24 cellular contexts compared by ENCODE assay signal in the genomic region with DNA sequence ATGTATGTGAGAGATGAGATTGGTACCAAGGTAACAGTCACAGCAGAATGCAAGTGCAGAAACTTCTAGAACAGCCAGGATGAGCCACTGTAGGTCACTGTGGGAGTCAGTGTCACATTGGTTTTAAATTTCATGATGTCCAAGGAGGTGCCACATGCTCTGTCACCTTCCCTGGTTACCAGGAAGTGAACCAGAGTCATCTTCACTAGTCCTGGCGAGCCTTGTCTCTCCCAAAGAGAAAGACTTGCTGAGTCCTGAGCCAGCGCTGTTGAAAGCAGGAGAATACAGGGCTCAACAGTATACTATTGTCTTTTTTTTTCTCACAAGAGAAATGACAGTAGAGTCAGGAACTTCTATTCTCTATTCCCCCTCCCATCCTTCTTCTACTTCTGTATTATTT.
DNase-seq lines count a peak whose midpoint lies in the region; ATAC-seq and TF ChIP-seq lines count a peak whose summit lies in the region.
"Had no signal": no experiment of that assay in that cellular context is flagged by ENCODE, and none has a peak within 500 bp of the region (broad histone marks: within the 10 kb centered on the region; RNA-seq: fewer than 3 reads in every experiment).

No MANE protein-coding gene starts in this region.

- POLR2A ChIA-PET in naive thymus-derived CD4-positive, alpha-beta T cell (lab: Charles Lee) = no interaction called here

- H3K36me3 Mint-ChIP-seq in stimulated activated naive CD8-positive, alpha-beta T cell treated with anti-CD3 and anti-CD28 coated beads, Interleukin-15, Interleukin-2, amounts not matched to agents 100 ng/mL and 50 ng/mL, for 24 hours (ENCODE audit: low read depth) = no peaks in the 10 kb centered on the region
- no peaks in the 10 kb centered on the region for H3K36me3 Mint-ChIP-seq in activated T-helper 2 cell treated with anti-CD3 and anti-CD28 coated beads, Interferon-gamma antibody, Interleukin-2, Interleukin-4, amounts not matched to agents 10 μg/mL and 5 μg/mL and 100 μg/mL, durations not matched to agents 14 hours and 24 hours and 36 hours (ENCODE audit: low read depth)
- no peaks in the 10 kb centered on the region for H3K36me3 Mint-ChIP-seq in naive thymus-derived CD4-positive, alpha-beta T cell
- H3K36me3 Mint-ChIP-seq: CD4-positive, CD25-positive, alpha-beta regulatory T cell had no signal

- no peak for DNase-seq in stimulated activated naive CD8-positive, alpha-beta T cell treated with anti-CD3 and anti-CD28 coated beads, Interleukin-15, amount 100 ng/mL, for 72 hours
- DNase-seq in medulla oblongata (ENCODE audit: extremely low spot score) = peak; percentile 37
- no peak for DNase-seq in sciatic nerve (ENCODE audit: low spot score)
- no peak for DNase-seq in smooth muscle cell (lab: John Stamatoyannopoulos, UW; ENCODE audit: unreplicated experiment)
- DNase-seq in prostate gland (ENCODE audit: low spot score) = no peak
- no peak for DNase-seq in activated T-helper 2 cell treated with anti-CD3 and anti-CD28 coated beads, Interferon-gamma antibody, Interleukin-2, Interleukin-4, amounts not matched to agents 10 μg/mL and 5 μg/mL and 100 μg/mL, durations not matched to agents 14 hours and 24 hours and 36 hours (ENCODE audit: low spot score)
- no peak for DNase-seq in naive thymus-derived CD4-positive, alpha-beta T cell
- DNase-seq: CD4-positive, CD25-positive, alpha-beta regulatory T cell; COR-L47; DMS 273 treated with DMSO at 0.1 percent for 48 hours; DMS79 treated with DMSO at 0.1 percent for 48 hours; H7; IMR-90; NCI-H1694; NCI-H2081; NCI-H2171; NCI-H345; NCI-H524; NCI-H774; NK-92 treated with Interleukin-12 subunit alpha and Interleukin-12 subunit beta, amount 100 ng/mL, for 24 hours had no signal

- CTCF ChIA-PET in naive thymus-derived CD4-positive, alpha-beta T cell (lab: Charles Lee) = no interaction called here

- H3K36me3 ChIP-seq in smooth muscle cell (ENCODE audit: low read depth) (no peaks in the 10 kb centered on the region), prostate gland (no peaks in the 10 kb centered on the region)
- no peaks in the 10 kb centered on the region for H3K36me3 ChIP-seq in naive thymus-derived CD4-positive, alpha-beta T cell (ENCODE audit: control insufficient read depth in 2 of 3, insufficient read depth in 3 of 3, low read length in 3 of 3)

- H3K4me3 Mint-ChIP-seq in stimulated activated naive CD8-positive, alpha-beta T cell treated with anti-CD3 and anti-CD28 coated beads, Interleukin-15, Interleukin-2, amounts not matched to agents 100 ng/mL and 50 ng/mL, for 24 hours = no peak overlapping the region
- no peak overlapping the region for H3K4me3 Mint-ChIP-seq in stimulated activated naive CD8-positive, alpha-beta T cell treated with anti-CD3 and anti-CD28 coated beads, Interleukin-15, amount 100 ng/mL, for 72 hours
- no peak overlapping the region for H3K4me3 Mint-ChIP-seq in activated T-helper 2 cell treated with anti-CD3 and anti-CD28 coated beads, Interferon-gamma antibody, Interleukin-2, Interleukin-4, amounts not matched to agents 10 μg/mL and 5 μg/mL and 100 μg/mL, durations not matched to agents 14 hours and 24 hours and 36 hours (ENCODE audit: low read depth)
- H3K4me3 Mint-ChIP-seq in naive thymus-derived CD4-positive, alpha-beta T cell = no peak overlapping the region
- H3K4me3 Mint-ChIP-seq: CD4-positive, CD25-positive, alpha-beta regulatory T cell had no signal

- H3K27ac Mint-ChIP-seq in stimulated activated naive CD8-positive, alpha-beta T cell treated with anti-CD3 and anti-CD28 coated beads, Interleukin-15, Interleukin-2, amounts not matched to agents 100 ng/mL and 50 ng/mL, for 24 hours = peak overlapping the region; percentile 29
- H3K27ac Mint-ChIP-seq in stimulated activated naive CD8-positive, alpha-beta T cell treated with anti-CD3 and anti-CD28 coated beads, Interleukin-15, amount 100 ng/mL, for 72 hours = no peak overlapping the region
- no peak overlapping the region for H3K27ac Mint-ChIP-seq in activated T-helper 2 cell treated with anti-CD3 and anti-CD28 coated beads, Interferon-gamma antibody, Interleukin-2, Interleukin-4, amounts not matched to agents 10 μg/mL and 5 μg/mL and 100 μg/mL, durations not matched to agents 14 hours and 24 hours and 36 hours
- H3K27ac Mint-ChIP-seq in naive thymus-derived CD4-positive, alpha-beta T cell = no peak overlapping the region
- H3K27ac Mint-ChIP-seq: CD4-positive, CD25-positive, alpha-beta regulatory T cell had no signal

- H3K79me2 ChIP-seq in smooth muscle cell (ENCODE audit: low read depth) = no peaks in the 10 kb centered on the region

- H3K27me3 Mint-ChIP-seq in stimulated activated naive CD8-positive, alpha-beta T cell treated with anti-CD3 and anti-CD28 coated beads, Interleukin-15, Interleukin-2, amounts not matched to agents 100 ng/mL and 50 ng/mL, for 24 hours = peaks cover 6% of the 10 kb centered on the region
- peaks cover 7% of the 10 kb centered on the region for H3K27me3 Mint-ChIP-seq in stimulated activated naive CD8-positive, alpha-beta T cell treated with anti-CD3 and anti-CD28 coated beads, Interleukin-15, amount 100 ng/mL, for 72 hours
- H3K27me3 Mint-ChIP-seq in activated T-helper 2 cell treated with anti-CD3 and anti-CD28 coated beads, Interferon-gamma antibody, Interleukin-2, Interleukin-4, amounts not matched to agents 10 μg/mL and 5 μg/mL and 100 μg/mL, durations not matched to agents 14 hours and 24 hours and 36 hours (ENCODE audit: low read depth) = peaks cover 3% of the 10 kb centered on the region
- H3K27me3 Mint-ChIP-seq in naive thymus-derived CD4-positive, alpha-beta T cell = peaks cover 1 to 20% (median 4%) of the 10 kb centered on the region in 5 donors

- no peak overlapping the region for H3K9ac ChIP-seq in smooth muscle cell (ENCODE audit: low read depth)
- H3K9ac ChIP-seq: KMS-11 had no signal

- no peaks in the 10 kb centered on the region for H3K4me1 ChIP-seq in smooth muscle cell (ENCODE audit: low read depth)
- H3K4me1 ChIP-seq in prostate gland (replicated peaks) = no peaks in the 10 kb centered on the region
- H3K4me1 ChIP-seq in naive thymus-derived CD4-positive, alpha-beta T cell (ENCODE audit: control insufficient read depth in 2 of 2, insufficient read depth in 2 of 2, low read length in 2 of 2) = no peaks in the 10 kb centered on the region

- H3K9me3 ChIP-seq in smooth muscle cell (replicated peaks; ENCODE audit: low read depth) = no peaks in the 10 kb centered on the region
- H3K9me3 ChIP-seq in prostate gland = no peaks in the 10 kb centered on the region
- H3K9me3 ChIP-seq in naive thymus-derived CD4-positive, alpha-beta T cell (ENCODE audit: control insufficient read depth in 2 of 3, low read length in 3 of 3) = no peaks in the 10 kb centered on the region

- H3K9me3 Mint-ChIP-seq in stimulated activated naive CD8-positive, alpha-beta T cell treated with anti-CD3 and anti-CD28 coated beads, Interleukin-15, Interleukin-2, amounts not matched to agents 100 ng/mL and 50 ng/mL, for 24 hours = no peaks in the 10 kb centered on the region
- H3K9me3 Mint-ChIP-seq in stimulated activated naive CD8-positive, alpha-beta T cell treated with anti-CD3 and anti-CD28 coated beads, Interleukin-15, amount 100 ng/mL, for 72 hours = no peaks in the 10 kb centered on the region
- no peaks in the 10 kb centered on the region for H3K9me3 Mint-ChIP-seq in activated T-helper 2 cell treated with anti-CD3 and anti-CD28 coated beads, Interferon-gamma antibody, Interleukin-2, Interleukin-4, amounts not matched to agents 10 μg/mL and 5 μg/mL and 100 μg/mL, durations not matched to agents 14 hours and 24 hours and 36 hours
- peaks cover 0 to 6% (median 0%) of the 10 kb centered on the region in 11 donors for H3K9me3 Mint-ChIP-seq in naive thymus-derived CD4-positive, alpha-beta T cell

- H3K4me1 Mint-ChIP-seq in stimulated activated naive CD8-positive, alpha-beta T cell treated with anti-CD3 and anti-CD28 coated beads, Interleukin-15, Interleukin-2, amounts not matched to agents 100 ng/mL and 50 ng/mL, for 24 hours (ENCODE audit: low read depth) = no peaks in the 10 kb centered on the region
- H3K4me1 Mint-ChIP-seq in stimulated activated naive CD8-positive, alpha-beta T cell treated with anti-CD3 and anti-CD28 coated beads, Interleukin-15, amount 100 ng/mL, for 72 hours = no peaks in the 10 kb centered on the region
- peaks cover 9% of the 10 kb centered on the region for H3K4me1 Mint-ChIP-seq in activated T-helper 2 cell treated with anti-CD3 and anti-CD28 coated beads, Interferon-gamma antibody, Interleukin-2, Interleukin-4, amounts not matched to agents 10 μg/mL and 5 μg/mL and 100 μg/mL, durations not matched to agents 14 hours and 24 hours and 36 hours (ENCODE audit: low read depth)
- H3K4me1 Mint-ChIP-seq in naive thymus-derived CD4-positive, alpha-beta T cell = no peaks in the 10 kb centered on the region
- H3K4me1 Mint-ChIP-seq: CD4-positive, CD25-positive, alpha-beta regulatory T cell had no signal

- H3F3A ChIP-seq in smooth muscle cell (ENCODE audit: low read depth) = no peaks in the 10 kb centered on the region

- intact Hi-C loops in sciatic nerve (cut with DNase I) = no loop called here
- intact Hi-C loops in prostate gland (cut with DNase I) = no loop called here
- intact Hi-C loops in activated T-helper 2 cell treated with anti-CD3 and anti-CD28 coated beads, Interferon-gamma antibody, Interleukin-2, Interleukin-4, amounts not matched to agents 10 μg/mL and 5 μg/mL and 100 μg/mL, durations not matched to agents 14 hours and 24 hours and 36 hours (cut with micrococcal nuclease) = loop anchor here (1.0 kb wide), 1 partner anchor 8 kb away; no protein-coding TSS in a partner anchor
- intact Hi-C loops in naive thymus-derived CD4-positive, alpha-beta T cell (cut with micrococcal nuclease) = no loop called here

- H4K20me1 ChIP-seq in smooth muscle cell (ENCODE audit: low read depth) = no peaks in the 10 kb centered on the region

- no peak for ATAC-seq in stimulated activated naive CD8-positive, alpha-beta T cell treated with anti-CD3 and anti-CD28 coated beads, Interleukin-15, amount 100 ng/mL, for 72 hours
- ATAC-seq in sciatic nerve = peak; percentile 55
- ATAC-seq in naive thymus-derived CD4-positive, alpha-beta T cell = no peak
- ATAC-seq: GM12878 had no signal

- no peak overlapping the region for H2AFZ ChIP-seq in smooth muscle cell (ENCODE audit: low read depth)

- no peak overlapping the region for H3K4me3 ChIP-seq in smooth muscle cell
- H3K4me3 ChIP-seq in prostate gland = no peak overlapping the region
- H3K4me3 ChIP-seq in naive thymus-derived CD4-positive, alpha-beta T cell (ENCODE audit: low read length) = no peak overlapping the region
- H3K4me3 ChIP-seq: GM12878 had no signal

- TF ChIP-seq CTCF in smooth muscle cell (IDR thresholded peaks at IDR 0.05; ENCODE audit: borderline replicate concordance, insufficient read depth, poor library complexity, severe bottlenecking) (no peak), prostate gland (IDR thresholded peaks at IDR 0.05) (no peak)

- no peak for TF ChIP-seq POLR2A in prostate gland (IDR thresholded peaks at IDR 0.05)

- 95% methylated on average over 2 of the region's 2 CpGs for WGBS in smooth muscle cell (ENCODE audit: low lambda C conversion rate)
- WGBS in prostate gland = 81% methylated on average over 2 of the region's 2 CpGs

- H3K27me3 ChIP-seq in smooth muscle cell (ENCODE audit: low read depth) = no peaks in the 10 kb centered on the region
- no peaks in the 10 kb centered on the region for H3K27me3 ChIP-seq in prostate gland (replicated peaks; ENCODE audit: insufficient read depth)
- no peaks in the 10 kb centered on the region for H3K27me3 ChIP-seq in naive thymus-derived CD4-positive, alpha-beta T cell (ENCODE audit: control insufficient read depth in 2 of 2, insufficient read depth in 2 of 2, low read length in 2 of 2)

- no peak overlapping the region for H3K4me2 ChIP-seq in smooth muscle cell
- H3K4me2 ChIP-seq: KMS-11 had no signal

- H3K27ac ChIP-seq in smooth muscle cell (ENCODE audit: low read depth) (no peak overlapping the region), prostate gland (no peak overlapping the region)
- no peak overlapping the region for H3K27ac ChIP-seq in naive thymus-derived CD4-positive, alpha-beta T cell (ENCODE audit: low read depth, low read length)
- H3K27ac ChIP-seq: KMS-11, RWPE1 had no signal
